ENCODE assay signal across 23 cellular contexts in the genomic region with DNA sequence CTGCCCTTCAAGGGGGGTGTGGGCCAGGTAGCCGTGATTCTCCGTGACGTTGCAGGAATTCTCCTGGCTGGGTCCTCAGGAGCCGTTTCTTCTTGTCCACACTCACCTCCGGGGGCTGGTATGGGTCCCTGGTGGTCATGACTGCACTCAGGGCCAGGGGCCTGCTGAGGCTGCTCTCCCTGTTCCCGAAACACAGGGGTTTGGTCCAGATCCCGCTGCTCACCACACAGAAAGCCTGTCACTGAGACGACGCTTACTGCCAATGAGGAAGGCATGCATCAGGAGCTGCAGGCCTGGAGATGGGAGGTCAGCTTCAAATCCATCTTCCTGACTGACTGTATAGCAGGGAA.
DNase-seq lines count a peak whose midpoint lies in the region; ATAC-seq, FAIRE-seq and TF ChIP-seq lines count a peak whose summit lies in the region.
"Had no signal": no experiment of that assay in that cellular context is flagged by ENCODE, and none has a peak within 500 bp of the region (broad histone marks: within the 10 kb centered on the region; RNA-seq: fewer than 3 reads in every experiment).

No MANE protein-coding gene starts in this region.

- H3K9me2 ChIP-seq in Loucy (replicated peaks; ENCODE audit: low read depth, low read length): no peaks in the 10 kb centered on the region

- peaks cover 12% of the 10 kb centered on the region for H3K4me1 ChIP-seq in Loucy (ENCODE audit: insufficient read depth, low read length, poor library complexity, severe bottlenecking)
- peaks cover 12% of the 10 kb centered on the region for H3K4me1 ChIP-seq in osteoblast (ENCODE audit: insufficient read depth, low read length)

- DNase-seq in activated CD4-positive, alpha-beta T cell treated with anti-CD3 and anti-CD28 coated beads, Interleukin-2, amount 10 ng/mL, durations not matched to agents 7 days and 5 days: no peak
- no peak for DNase-seq in activated CD4-positive, alpha-beta T cell treated with anti-CD3 and anti-CD28 coated beads for 36 hours
- DNase-seq in coronary artery (ENCODE audit: low spot score): peak; percentile 52
- DNase-seq in progenitor cell of endocrine pancreas (ENCODE audit: low spot score, unreplicated experiment): peak; percentile 6
- no peak for DNase-seq in GM12892 (ENCODE audit: insufficient read length)
- no peak for DNase-seq in osteoblast (ENCODE audit: insufficient read length, low spot score, missing footprints)
- DNase-seq in effector CD4-positive, alpha-beta T cell: no peak
- DNase-seq: 8988T; activated CD4-positive, alpha-beta T cell treated with anti-CD3 and anti-CD28 coated beads, Interleukin-2, amount 50 U/mL, for 1 hour; activated gamma-delta T cell treated with Interleukin-2 at 50 U/mL for 16 hours; AML-193; foreskin melanocyte; NCI-H1105; NCI-H2029; NCI-H226; PC-3; stimulated activated CD4-positive, alpha-beta T cell treated with anti-CD3 and anti-CD28 coated beads, Interleukin-12 subunit alpha, Interleukin-12 subunit beta, amount 100 ng/mL, for 4 hours; trophoblast cell had no signal

- peaks cover 19% of the 10 kb centered on the region for H3K27me3 Mint-ChIP-seq in activated CD4-positive, alpha-beta T cell treated with anti-CD3 and anti-CD28 coated beads, Interleukin-2, amount 10 ng/mL, durations not matched to agents 7 days and 5 days
- no peaks in the 10 kb centered on the region for H3K27me3 Mint-ChIP-seq in activated CD4-positive, alpha-beta T cell treated with anti-CD3 and anti-CD28 coated beads for 36 hours
- H3K27me3 Mint-ChIP-seq in progenitor cell of endocrine pancreas: peaks cover 50% of the 10 kb centered on the region

- no peak for ATAC-seq in activated CD4-positive, alpha-beta T cell treated with anti-CD3 and anti-CD28 coated beads for 36 hours
- ATAC-seq: esophagus mucosa, PC-3 had no signal

- POLR2A ChIA-PET in activated CD4-positive, alpha-beta T cell treated with anti-CD3 and anti-CD28 coated beads, Interleukin-2, amount 10 ng/mL, durations not matched to agents 7 days and 5 days (lab: Charles Lee): no interaction called here
- POLR2A ChIA-PET in activated CD4-positive, alpha-beta T cell treated with anti-CD3 and anti-CD28 coated beads for 36 hours (lab: Charles Lee): no interaction called here

- H3K4me3 ChIP-seq in Loucy (ENCODE audit: low read length, poor library complexity, severe bottlenecking) (no peak overlapping the region), coronary artery (no peak overlapping the region), osteoblast (ENCODE audit: insufficient read depth, low read length) (no peak overlapping the region)
- H3K4me3 ChIP-seq: hepatocyte had no signal

- no peaks in the 10 kb centered on the region for H3K9me3 Mint-ChIP-seq in activated CD4-positive, alpha-beta T cell treated with anti-CD3 and anti-CD28 coated beads, Interleukin-2, amount 10 ng/mL, durations not matched to agents 7 days and 5 days
- no peaks in the 10 kb centered on the region for H3K9me3 Mint-ChIP-seq in activated CD4-positive, alpha-beta T cell treated with anti-CD3 and anti-CD28 coated beads for 36 hours (ENCODE audit: low read depth)
- H3K9me3 Mint-ChIP-seq in progenitor cell of endocrine pancreas (ENCODE audit: low read depth): no peaks in the 10 kb centered on the region

- CTCF ChIA-PET in activated CD4-positive, alpha-beta T cell treated with anti-CD3 and anti-CD28 coated beads, Interleukin-2, amount 10 ng/mL, durations not matched to agents 7 days and 5 days (lab: Charles Lee): no interaction called here
- CTCF ChIA-PET in activated CD4-positive, alpha-beta T cell treated with anti-CD3 and anti-CD28 coated beads for 36 hours (lab: Charles Lee): interaction anchor here (1.3 kb wide), 1 partner anchor 10 kb away, joined by 4 read pairs; no protein-coding TSS in a partner anchor

- H3K27me3 ChIP-seq in Loucy (ENCODE audit: insufficient read depth, low read length, poor library complexity, severe bottlenecking): peaks cover 51% of the 10 kb centered on the region
- peaks cover 65% of the 10 kb centered on the region for H3K27me3 ChIP-seq in osteoblast (ENCODE audit: insufficient read depth, low read length)
- H3K27me3 ChIP-seq: hepatocyte had no signal

- H3K9ac ChIP-seq in Loucy (ENCODE audit: low read depth, low read length, poor library complexity, severe bottlenecking): no peak overlapping the region

- H3K9me3 ChIP-seq in Loucy (ENCODE audit: insufficient read depth, low read depth, low read length) (no peaks in the 10 kb centered on the region), osteoblast (ENCODE audit: low read depth, low read length) (no peaks in the 10 kb centered on the region)
- H3K9me3 ChIP-seq: neutrophil had no signal

- H3K27ac ChIP-seq in coronary artery (no peak overlapping the region), osteoblast (ENCODE audit: low read depth, low read length) (no peak overlapping the region)
- H3K27ac ChIP-seq: hepatocyte, neutrophil had no signal

- H4K20me1 ChIP-seq in Loucy (ENCODE audit: insufficient read depth, low read length, poor library complexity, severe bottlenecking) (no peaks in the 10 kb centered on the region), osteoblast (ENCODE audit: insufficient read depth, low read length) (no peaks in the 10 kb centered on the region)

- no peak for TF ChIP-seq POLR2A in GM12892 (IDR thresholded peaks at IDR 0.05; ENCODE audit: low read depth, low read length)

- peaks cover 47% of the 10 kb centered on the region for H3K4me1 Mint-ChIP-seq in activated CD4-positive, alpha-beta T cell treated with anti-CD3 and anti-CD28 coated beads, Interleukin-2, amount 10 ng/mL, durations not matched to agents 7 days and 5 days
- peaks cover 36% of the 10 kb centered on the region for H3K4me1 Mint-ChIP-seq in activated CD4-positive, alpha-beta T cell treated with anti-CD3 and anti-CD28 coated beads for 36 hours
- H3K4me1 Mint-ChIP-seq in progenitor cell of endocrine pancreas (ENCODE audit: low read depth): no peaks in the 10 kb centered on the region

- intact Hi-C loops in activated CD4-positive, alpha-beta T cell treated with anti-CD3 and anti-CD28 coated beads for 36 hours (cut with DNase I, micrococcal nuclease): no loop called here

- no peak for FAIRE-seq in GM12892 (lab: Jason Lieb, UNC)
- FAIRE-seq: H1 had no signal

- TF ChIP-seq CTCF in Loucy (conservative IDR thresholded peaks at IDR 0.05; ENCODE audit: low read length) (0 out of 2 replicates have a peak, but pooled peaks have one; percentile 9), coronary artery (IDR thresholded peaks at IDR 0.05) (no peak), progenitor cell of endocrine pancreas (IDR thresholded peaks at IDR 0.05; ENCODE audit: unreplicated experiment) (no peak), osteoblast (IDR thresholded peaks at IDR 0.05; ENCODE audit: extremely low read depth, low read depth, low read length) (no peak)

- peak overlapping the region; percentile 75 for H3K4me3 Mint-ChIP-seq in activated CD4-positive, alpha-beta T cell treated with anti-CD3 and anti-CD28 coated beads, Interleukin-2, amount 10 ng/mL, durations not matched to agents 7 days and 5 days
- H3K4me3 Mint-ChIP-seq in activated CD4-positive, alpha-beta T cell treated with anti-CD3 and anti-CD28 coated beads for 36 hours: no peak overlapping the region
- H3K4me3 Mint-ChIP-seq in progenitor cell of endocrine pancreas (ENCODE audit: low read depth): no peak overlapping the region

- peaks cover 15% of the 10 kb centered on the region for H3K36me3 Mint-ChIP-seq in activated CD4-positive, alpha-beta T cell treated with anti-CD3 and anti-CD28 coated beads, Interleukin-2, amount 10 ng/mL, durations not matched to agents 7 days and 5 days (ENCODE audit: low read depth)
- H3K36me3 Mint-ChIP-seq in activated CD4-positive, alpha-beta T cell treated with anti-CD3 and anti-CD28 coated beads for 36 hours (ENCODE audit: low read depth): peaks cover under 1% of the 10 kb centered on the region
- no peaks in the 10 kb centered on the region for H3K36me3 Mint-ChIP-seq in progenitor cell of endocrine pancreas (ENCODE audit: insufficient read depth)

- no peaks in the 10 kb centered on the region for H3F3A ChIP-seq in Loucy (ENCODE audit: low read depth)

- H3K36me3 ChIP-seq in Loucy (ENCODE audit: insufficient read depth, low read length): no peaks in the 10 kb centered on the region
- no peaks in the 10 kb centered on the region for H3K36me3 ChIP-seq in osteoblast (ENCODE audit: insufficient read depth, low read length)
- H3K36me3 ChIP-seq: neutrophil had no signal

- H3K4me2 ChIP-seq in Loucy (ENCODE audit: low read depth, low read length, poor library complexity, severe bottlenecking): no peak overlapping the region
- H3K4me2 ChIP-seq in osteoblast (ENCODE audit: insufficient read depth, low read length): no peak overlapping the region
- H3K4me2 ChIP-seq: hepatocyte had no signal

- no peaks in the 10 kb centered on the region for H3K79me2 ChIP-seq in Loucy (ENCODE audit: insufficient read depth, low read length)
- no peaks in the 10 kb centered on the region for H3K79me2 ChIP-seq in osteoblast (ENCODE audit: insufficient read depth, low read length)
- H3K79me2 ChIP-seq: hepatocyte had no signal

- H2AFZ ChIP-seq in Loucy (ENCODE audit: low read length): no peak overlapping the region
- H2AFZ ChIP-seq in osteoblast (ENCODE audit: low read length): no peak overlapping the region
- H2AFZ ChIP-seq: hepatocyte had no signal

- peak overlapping the region; percentile 58 for H3K27ac Mint-ChIP-seq in activated CD4-positive, alpha-beta T cell treated with anti-CD3 and anti-CD28 coated beads, Interleukin-2, amount 10 ng/mL, durations not matched to agents 7 days and 5 days
- H3K27ac Mint-ChIP-seq in activated CD4-positive, alpha-beta T cell treated with anti-CD3 and anti-CD28 coated beads for 36 hours: no peak overlapping the region
- H3K27ac Mint-ChIP-seq in progenitor cell of endocrine pancreas: no peak overlapping the region

Comparison
In these comparisons a context has a peak if more than half of its experiments do, and no peak if none do; other contexts are left out.
1. DNase-seq: peak in coronary artery (single experiment) and progenitor cell of endocrine pancreas (single experiment); none in activated CD4-positive, alpha-beta T cell treated with anti-CD3 and anti-CD28 coated beads, Interleukin-2, amount 10 ng/mL, durations not matched to agents 7 days and 5 days (single experiment), activated CD4-positive, alpha-beta T cell treated with anti-CD3 and anti-CD28 coated beads for 36 hours (single experiment), GM12892 (single experiment), osteoblast (single experiment) and effector CD4-positive, alpha-beta T cell (single experiment).